ENCODE assay signal across 9 cellular contexts in genomic region chr5:100904259-100904822, GRCh38. TPM values are rescaled to one million over a fixed set of nuclear protein-coding genes. Genes with fewer than 3 reads are reported as not detected.
DNase-seq lines count a peak whose midpoint lies in the region; ATAC-seq, FAIRE-seq and TF ChIP-seq lines count a peak whose summit lies in the region.
"Had no signal": no experiment of that assay in that cellular context is flagged by ENCODE, and none has a peak within 500 bp of the region (broad histone marks: within the 10 kb centered on the region; RNA-seq: fewer than 3 reads in every experiment).

No MANE protein-coding gene starts in this region.

- peaks cover 34% of the 10 kb centered on the region for H3K4me1 Mint-ChIP-seq in endothelial cell (ENCODE audit: unreplicated experiment)

- 69% methylated on average over 22 of the region's 22 CpGs for WGBS in A549 (ENCODE audit: missing lambda C conversion rate)

- H3K9me3 ChIP-seq in A549: no peaks in the 10 kb centered on the region
- H3K9me3 ChIP-seq: adrenal gland had no signal

- H3K27ac ChIP-seq in A549: no peak overlapping the region

- no peak for TF ChIP-seq CTCF in A549 (IDR thresholded peaks at IDR 0.05)
- no peak for TF ChIP-seq CTCF in endothelial cell (IDR thresholded peaks at IDR 0.05; ENCODE audit: unreplicated experiment)
- TF ChIP-seq CTCF in retinal pigment epithelial cell (conservative IDR thresholded peaks at IDR 0.05; ENCODE audit: low read depth, low read length): no peak

- no peak for TF ChIP-seq POLR2A in A549 (IDR thresholded peaks at IDR 0.05; ENCODE audit: low read length)

- peak overlapping the region; percentile 94 for H3K4me3 Mint-ChIP-seq in endothelial cell (ENCODE audit: unreplicated experiment)

- H3K9me3 Mint-ChIP-seq in endothelial cell (ENCODE audit: unreplicated experiment): no peaks in the 10 kb centered on the region

- H3K4me2 ChIP-seq in A549: peak overlapping the region; percentile 91

- no peak for ATAC-seq in A549
- peak; percentile 29 for ATAC-seq in GM19324 (IDR thresholded peaks at IDR 0.05; ENCODE audit: low FRiP score, unreplicated experiment)
- ATAC-seq in HG03439 (IDR thresholded peaks at IDR 0.05; ENCODE audit: unreplicated experiment): peak; percentile 24

- peaks cover 11% of the 10 kb centered on the region; the same call in 1 of the 3 replicates for H3K4me1 ChIP-seq in A549
- H3K4me1 ChIP-seq: adrenal gland had no signal

- POLR2A ChIA-PET in A549 (lab: Yijun Ruan, JAX): interaction anchor here (0.7 kb wide), 1 partner anchor 11 kb away, joined by 3 read pairs; no protein-coding TSS in a partner anchor

- FAIRE-seq in A549 (lab: Jason Lieb, UNC): no peak
- no peak for FAIRE-seq in urothelium cell line (lab: Jason Lieb, UNC)

- H3K27me3 Mint-ChIP-seq in endothelial cell (ENCODE audit: unreplicated experiment): peaks cover 20% of the 10 kb centered on the region

- CTCF ChIA-PET in A549 (lab: Yijun Ruan, JAX): interaction anchor here (0.6 kb wide), 1 partner anchor 894 kb away, joined by 3 read pairs; no protein-coding TSS in a partner anchor

- peak overlapping the region; percentile 63 for H3K4me3 ChIP-seq in A549
- H3K4me3 ChIP-seq in retinal pigment epithelial cell (ENCODE audit: low read length): peak overlapping the region; percentile 13

- H3K27ac Mint-ChIP-seq in endothelial cell (ENCODE audit: unreplicated experiment): peak overlapping the region; percentile 50

- H3K36me3 Mint-ChIP-seq in endothelial cell (ENCODE audit: low read depth, unreplicated experiment): peaks cover 14% of the 10 kb centered on the region

- TF ChIP-seq RAD21 in A549 (conservative IDR thresholded peaks at IDR 0.05 in 1 of 2, IDR thresholded peaks at IDR 0.05 in 1 of 2): no peak

- no peak for TF ChIP-seq EP300 in A549 (IDR thresholded peaks at IDR 0.05)

- DNase-seq in A549 (ENCODE audit: low read depth in 1 of 2, low spot score in 1 of 2) (peak in 1 of 2 experiments; percentile 18), endothelial cell (ENCODE audit: low spot score) (peak; percentile 22), retinal pigment epithelial cell (ENCODE audit: low read depth) (no peak), mesenteric fat pad (ENCODE audit: low spot score) (no peak), urothelium cell line (ENCODE audit: low spot score) (no peak)
- DNase-seq in activated CD4-positive, CD25-positive, alpha-beta regulatory T cell treated with anti-CD3 and anti-CD28 coated beads, Interleukin-2, amount 50 U/mL, for 72 hours: peak; percentile 46

TF ChIP-seq in A549, 52 proteins besides CTCF, POLR2A, EP300 and RAD21:
- TF ChIP-seq, protein P1, sequence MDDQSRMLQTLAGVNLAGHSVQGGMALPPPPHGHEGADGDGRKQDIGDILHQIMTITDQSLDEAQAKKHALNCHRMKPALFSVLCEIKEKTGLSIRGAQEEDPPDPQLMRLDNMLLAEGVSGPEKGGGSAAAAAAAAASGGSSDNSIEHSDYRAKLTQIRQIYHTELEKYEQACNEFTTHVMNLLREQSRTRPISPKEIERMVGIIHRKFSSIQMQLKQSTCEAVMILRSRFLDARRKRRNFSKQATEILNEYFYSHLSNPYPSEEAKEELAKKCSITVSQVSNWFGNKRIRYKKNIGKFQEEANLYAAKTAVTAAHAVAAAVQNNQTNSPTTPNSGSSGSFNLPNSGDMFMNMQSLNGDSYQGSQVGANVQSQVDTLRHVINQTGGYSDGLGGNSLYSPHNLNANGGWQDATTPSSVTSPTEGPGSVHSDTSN (IDR thresholded peaks at IDR 0.05): no peak
- TF ChIP-seq MAX (IDR thresholded peaks at IDR 0.05) (no peak), JUNB (IDR thresholded peaks at IDR 0.05) (no peak), CEBPB (IDR thresholded peaks at IDR 0.05) (no peak), JUN (IDR thresholded peaks at IDR 0.05) (no peak), NFE2L2 (conservative IDR thresholded peaks at IDR 0.05; ENCODE audit: low read length) (no peak), KDM1A (IDR thresholded peaks at IDR 0.05; ENCODE audit: low read depth) (no peak)

RNA-seq across cellular contexts. Expression of gene ST8SIA4, which starts 1.3 kb away (rescaled TPM):
- 6.9 and 7.1 TPM in 2 replicates for polyA plus RNA-seq in A549 (2011; rRNA removed)
- 0.65 and 0.66 TPM in 2 replicates for polyA plus RNA-seq in A549 (2012; cell fraction: cytosol; rRNA removed)
- polyA plus RNA-seq in A549 (2012; cell fraction: nucleus; rRNA removed): 0.44 and 0.80 TPM in 2 replicates
- 0.54 to 0.85 TPM (median 0.74 TPM) in 3 replicates for polyA plus RNA-seq in A549 (2017; fragmentation: RNase III; extraction: RNeasy Plus Mini Kit Qiagen cat#74134 plus additional on column Dnase treatment)
- polyA minus RNA-seq in A549 (2011; rRNA and poly(A)+ RNA removed): 4.6 and 4.8 TPM in 2 replicates
- total RNA-seq in endothelial cell (ENCODE audit: unreplicated experiment): 30.3 TPM
- 17.5 TPM for total RNA-seq in mesenteric fat pad

Comparison
In these comparisons a context has a peak if more than half of its experiments do, and no peak if none do; other contexts are left out.
1. ATAC-seq: peak in GM19324 (single experiment) and HG03439 (single experiment); none in A549 (0 of 2).
2. DNase-seq: peak in activated CD4-positive, CD25-positive, alpha-beta regulatory T cell treated with anti-CD3 and anti-CD28 coated beads, Interleukin-2, amount 50 U/mL, for 72 hours (single experiment) and endothelial cell (single experiment); none in retinal pigment epithelial cell (single experiment), mesenteric fat pad (single experiment) and urothelium cell line (single experiment).